ENCODE assay signal across 35 cellular contexts in genomic region chr11:34665077-34665835, GRCh38. TPM values are rescaled to one million over a fixed set of nuclear protein-coding genes. Genes with fewer than 3 reads are reported as not detected.
DNase-seq lines count a peak whose midpoint lies in the region; ATAC-seq and TF ChIP-seq lines count a peak whose summit lies in the region.
"Had no signal": no experiment of that assay in that cellular context is flagged by ENCODE, and none has a peak within 500 bp of the region (broad histone marks: within the 10 kb centered on the region; RNA-seq: fewer than 3 reads in every experiment).

No MANE protein-coding gene starts in this region.

- ATAC-seq in foreskin keratinocyte (peak; percentile 64), HG03196 (IDR thresholded peaks at IDR 0.05; ENCODE audit: unreplicated experiment) (no peak)
- ATAC-seq: heart right ventricle had no signal

- BruUV-seq in PC-9 (replicated peaks; lab: Mats Ljungman, UMichigan), result no TSS peak

- peaks cover 31% of the 10 kb centered on the region for H3K36me3 ChIP-seq in PC-9 (ENCODE audit: low read depth)
- no peaks in the 10 kb centered on the region for H3K36me3 ChIP-seq in SJCRH30
- H3K36me3 ChIP-seq: cardiac muscle cell, HAP-1, heart right ventricle, right atrium auricular region, spleen, tibial nerve had no signal

- H3K4me2 ChIP-seq in PC-9, result no peak overlapping the region

- H3K9me2 ChIP-seq in PC-9 (ENCODE audit: insufficient read depth), result no peaks in the 10 kb centered on the region

- peaks cover 50% of the 10 kb centered on the region for H3K4me1 ChIP-seq in PC-9 (replicated peaks; ENCODE audit: insufficient read depth)
- H3K4me1 ChIP-seq in foreskin keratinocyte, result peaks cover 16% of the 10 kb centered on the region
- H3K4me1 ChIP-seq in SJCRH30, result no peaks in the 10 kb centered on the region
- H3K4me1 ChIP-seq: heart right ventricle, right atrium auricular region, spleen, tibial nerve had no signal

- H3F3A ChIP-seq in PC-9 (ENCODE audit: insufficient read depth, low read depth), result peaks cover 70% of the 10 kb centered on the region

- H2AFZ ChIP-seq in PC-9, result no peak overlapping the region
- H2AFZ ChIP-seq: parathyroid adenoma had no signal

- DNase-seq in LNCaP clone FGC (ENCODE audit: low read depth) (peak; percentile 58), PC-9 (peak in 1 of 2 experiments; percentile 58), foreskin keratinocyte (peak in 1 of 2 donors; percentile 52), SIG-M5 (lab: John Stamatoyannopoulos, UW) (no peak), SJCRH30 (no peak), NK-92 (lab: John Stamatoyannopoulos, UW; ENCODE audit: unreplicated experiment) (no peak)
- DNase-seq: activated CD4-positive, alpha-beta T cell treated with anti-CD3 and anti-CD28 coated beads, Interleukin-2, amount 50 U/mL, for 48 hours; activated CD8-positive, alpha-beta memory T cell treated with anti-CD3 and anti-CD28 coated beads, Interleukin-2, amount 50 U/mL, for 48 hours; aorta; COR-L47; DND-41; effector memory CD4-positive, alpha-beta T cell; foreskin melanocyte; heart right ventricle; KBM-7; kidney glomerular epithelial cell; MM.1S; NCI-H1694; NCI-H69; OCI-M1; Right ventricle myocardium superior; spleen; SW 1271; T-helper 9 cell had no signal

- POLR2A ChIA-PET in PC-9 (lab: Charles Lee; ENCODE audit: unreplicated experiment), result no interaction called here

- H3K27ac ChIP-seq in 22Rv1 (peak overlapping the region; percentile 86), PC-9 (peak overlapping the region; percentile 13; the same call in 1 of the 2 replicates), foreskin keratinocyte (peak overlapping the region; percentile 25), SJCRH30 (no peak overlapping the region)
- H3K27ac ChIP-seq: cardiac muscle cell, coronary artery, heart right ventricle, parathyroid adenoma, right atrium auricular region, spleen, tibial nerve had no signal

- no peak overlapping the region for H3K4me3 ChIP-seq in LNCaP clone FGC (ENCODE audit: low read depth, low read length)
- no peak overlapping the region for H3K4me3 ChIP-seq in PC-9
- H3K4me3 ChIP-seq in SJCRH30, result no peak overlapping the region
- H3K4me3 ChIP-seq: cardiac muscle cell, coronary artery, HAP-1, heart right ventricle, right atrium auricular region, spleen, tibial nerve had no signal

- H3K9me3 ChIP-seq in PC-9 (ENCODE audit: insufficient read depth, low read depth) (no peaks in the 10 kb centered on the region), SJCRH30 (replicated peaks) (no peaks in the 10 kb centered on the region)
- H3K9me3 ChIP-seq: HAP-1, heart right ventricle, right atrium auricular region, spleen, tibial nerve had no signal

- no peaks in the 10 kb centered on the region for H4K20me1 ChIP-seq in PC-9 (ENCODE audit: insufficient read depth)

- TF ChIP-seq CTCF in 22Rv1 (IDR thresholded peaks at IDR 0.05) (no peak), LNCaP clone FGC (IDR thresholded peaks at IDR 0.05; ENCODE audit: control insufficient read depth, extremely low read depth, insufficient read depth) (no peak), PC-9 (conservative IDR thresholded peaks at IDR 0.05) (no peak), foreskin keratinocyte (conservative IDR thresholded peaks at IDR 0.05) (no peak)

- CTCF ChIA-PET in PC-9 (lab: Charles Lee), result no interaction called here

- no peaks in the 10 kb centered on the region for H3K79me2 ChIP-seq in PC-9 (ENCODE audit: low read depth)
- H3K79me2 ChIP-seq: parathyroid adenoma had no signal

- no peaks in the 10 kb centered on the region for H3K27me3 ChIP-seq in PC-9 (ENCODE audit: insufficient read depth, low read depth)
- no peaks in the 10 kb centered on the region for H3K27me3 ChIP-seq in foreskin keratinocyte
- no peaks in the 10 kb centered on the region for H3K27me3 ChIP-seq in SJCRH30
- H3K27me3 ChIP-seq: cardiac muscle cell, right atrium auricular region, spleen had no signal

- intact Hi-C loops in PC-9 (cut with micrococcal nuclease; ENCODE audit: unreplicated experiment), result loop anchor here (5.0 kb wide), 2 partner anchors 43 to 222 kb away; partner anchors contain the start of gene EHF

RNA-seq across cellular contexts. Expression of gene EHF, which starts 44.4 kb away (rescaled TPM):
- 85.7 and 118 TPM in 2 replicates for total RNA-seq in PC-9 (2021)
- 97.2 and 109 TPM in 2 replicates for total RNA-seq in foreskin keratinocyte
- polyA plus RNA-seq in foreskin keratinocyte, result 9.0 and 11.2 TPM in 2 replicates
- total RNA-seq in SJCRH30 (2014; rRNA removed; shearing (Covaris generic)), result not detected in 2 replicates
- total RNA-seq: activated T-helper 2 cell treated with anti-CD3 and anti-CD28 coated beads, Interferon-gamma antibody, Interleukin-2, Interleukin-4, amounts not matched to agents 10 μg/mL and 5 μg/mL and 100 μg/mL, durations not matched to agents 14 hours and 24 hours and 36 hours; cardiac muscle cell; lung microvascular endothelial cell had no signal
- polyA plus RNA-seq: BJ, cardiac muscle cell had no signal

Comparison
In these comparisons a context has a peak if more than half of its experiments do, and no peak if none do; other contexts are left out.
1. RNA of gene EHF, which starts 44.4 kb away (total RNA-seq): 85.7 to 118 TPM in PC-9 and 97.2 to 109 TPM in foreskin keratinocyte; not detected in SJCRH30; every median in the first group is over 10 times any median in the second.